In genomic region chr21:31332525-31332924, GRCh38 we compare ENCODE assay signal across 19 cellular contexts.
"Had no signal": no experiment of that assay in that cellular context is flagged by ENCODE, and none has a peak within 500 bp of the region (broad histone marks: within the 10 kb centered on the region; RNA-seq: fewer than 3 reads in every experiment).

No MANE protein-coding gene starts in this region.

- H3K27ac Mint-ChIP-seq: activated B cell treated with CpG ODN at 0.5 μM for 24 hours; progenitor cell of endocrine pancreas; T-helper 2 cell treated with Interferon-gamma antibody and Interleukin-4, amounts not matched to agents 5 μg/mL and 100 μg/mL, for 36 hours had no signal

- H3K27me3 Mint-ChIP-seq: progenitor cell of endocrine pancreas had no signal

- DNase-seq: activated B cell treated with CpG ODN at 0.5 μM for 24 hours; activated CD4-positive, alpha-beta T cell treated with anti-CD3 and anti-CD28 coated beads for 48 hours; activated gamma-delta T cell treated with Interleukin-2 at 50 U/mL for 16 hours; adrenal gland; cerebellar nuclear complex; cortex of kidney; effector CD4-positive, alpha-beta T cell; gastrocnemius medialis; head of caudate nucleus; kidney; left lung; midbrain; stimulated activated CD4-positive, alpha-beta T cell treated with anti-CD3 and anti-CD28 coated beads, Interleukin-2, amount 100 ng/mL, for 24 hours; substantia nigra; tibial artery had no signal

- H3K4me1 Mint-ChIP-seq: neural crest cell had no signal

- ATAC-seq: esophagus mucosa, gastrocnemius medialis, left lung had no signal

- H3K9me3 Mint-ChIP-seq: neural crest cell; T-helper 2 cell treated with Interferon-gamma antibody and Interleukin-4, amounts not matched to agents 5 μg/mL and 100 μg/mL, for 36 hours had no signal

- H3K4me3 Mint-ChIP-seq: activated B cell treated with CpG ODN at 0.5 μM for 24 hours; neural crest cell; T-helper 2 cell treated with Interferon-gamma antibody and Interleukin-4, amounts not matched to agents 5 μg/mL and 100 μg/mL, for 36 hours had no signal
